In the genomic region with DNA sequence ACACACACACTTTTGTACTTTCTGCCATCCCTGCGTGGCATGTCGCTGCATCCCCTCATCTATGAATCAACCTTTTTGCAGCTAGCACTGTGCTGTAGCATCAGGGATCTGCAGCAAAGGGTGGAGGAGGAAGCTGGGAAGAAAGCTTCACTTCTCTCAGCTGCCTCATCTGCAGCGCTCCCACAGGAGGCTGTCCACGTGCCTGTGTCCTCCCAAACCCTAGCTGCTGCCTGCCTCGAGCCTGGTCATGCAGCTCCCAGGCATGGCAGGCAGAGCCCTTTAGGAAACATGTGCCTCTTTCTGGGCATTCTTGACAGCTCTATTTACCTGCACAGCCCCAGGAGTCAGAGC, we compare ENCODE assay signal across 9 cellular contexts.
DNase-seq lines count a peak whose midpoint lies in the region; ATAC-seq and TF ChIP-seq lines count a peak whose summit lies in the region.
"Had no signal": no experiment of that assay in that cellular context is flagged by ENCODE, and none has a peak within 500 bp of the region (broad histone marks: within the 10 kb centered on the region; RNA-seq: fewer than 3 reads in every experiment).

No MANE protein-coding gene starts in this region.

- H3K27ac Mint-ChIP-seq in GM23338: no peak overlapping the region

- no peaks in the 10 kb centered on the region for H3K79me2 ChIP-seq in GM23338 (replicated peaks; ENCODE audit: insufficient read depth)

- no peaks in the 10 kb centered on the region for H3K9me3 ChIP-seq in prostate gland

- no peak for TF ChIP-seq POLR2A in prostate gland (IDR thresholded peaks at IDR 0.05)

- H3K4me1 Mint-ChIP-seq in GM23338: peaks cover 39% of the 10 kb centered on the region

- H3K27me3 Mint-ChIP-seq in GM23338 (ENCODE audit: insufficient read depth, low read depth, poor library complexity): peaks cover 8% of the 10 kb centered on the region

- no peaks in the 10 kb centered on the region for H3F3A ChIP-seq in GM23338 (replicated peaks; ENCODE audit: low read depth)

- H4K20me1 ChIP-seq in GM23338 (replicated peaks; ENCODE audit: insufficient read depth): no peaks in the 10 kb centered on the region

- peak; percentile 38; the same call in 2 of the 3 replicates for ATAC-seq in GM23338
- no peak for ATAC-seq in GM19395 (IDR thresholded peaks at IDR 0.05; ENCODE audit: unreplicated experiment)
- no peak for ATAC-seq in GM18868 (IDR thresholded peaks at IDR 0.05; ENCODE audit: unreplicated experiment)
- ATAC-seq in HG02973 (IDR thresholded peaks at IDR 0.05; ENCODE audit: unreplicated experiment): no peak
- no peak for ATAC-seq in HG02623 (IDR thresholded peaks at IDR 0.05; ENCODE audit: unreplicated experiment)

- 11% methylated on average over 5 of the region's 5 CpGs for WGBS in prostate gland

- H3K27ac ChIP-seq in GM23338 (ENCODE audit: low read depth) (0 out of 2 replicates have a peak overlapping the region, but pooled peaks have one; percentile 4), prostate gland (peak overlapping the region; percentile 77 to 81)
- H3K27ac ChIP-seq: KMS-11 had no signal

- TF ChIP-seq CTCF in GM23338 (conservative IDR thresholded peaks at IDR 0.05; ENCODE audit: low read depth in 2 of 2) (no peak), prostate gland (IDR thresholded peaks at IDR 0.05) (no peak)

- no peaks in the 10 kb centered on the region for H3K27me3 ChIP-seq in GM23338 (ENCODE audit: insufficient read depth)
- no peaks in the 10 kb centered on the region for H3K27me3 ChIP-seq in prostate gland (replicated peaks; ENCODE audit: insufficient read depth)

- peak overlapping the region; percentile 54 for H3K4me2 ChIP-seq in GM23338
- H3K4me2 ChIP-seq: KMS-11 had no signal

- no peak overlapping the region; the same call in 2 of the 3 replicates for H3K4me3 Mint-ChIP-seq in GM23338

- H3K4me3 ChIP-seq in GM23338 (no peak overlapping the region), prostate gland (no peak overlapping the region)

- H3K9me3 Mint-ChIP-seq in GM23338: no peaks in the 10 kb centered on the region; the same call in 2 of the 3 replicates

- intact Hi-C loops in prostate gland (cut with DNase I): loop anchor here (1.0 kb wide), 1 partner anchor 59 kb away; no protein-coding TSS in a partner anchor

- H3K36me3 Mint-ChIP-seq in GM23338 (ENCODE audit: low read depth): no peaks in the 10 kb centered on the region

- H2AFZ ChIP-seq in GM23338: peak overlapping the region; percentile 4

- no peak for DNase-seq in GM23338 (ENCODE audit: low spot score)
- peak; percentile 14 for DNase-seq in UCSD-AML1 (lab: John Stamatoyannopoulos, UW; ENCODE audit: unreplicated experiment)
- peak; percentile 62 for DNase-seq in globus pallidus (ENCODE audit: low spot score)
- peak; percentile 61 for DNase-seq in prostate gland (ENCODE audit: low spot score)

- no peaks in the 10 kb centered on the region for H3K9me2 ChIP-seq in GM23338 (ENCODE audit: insufficient read depth)

- H3K36me3 ChIP-seq in GM23338 (ENCODE audit: insufficient read depth) (no peaks in the 10 kb centered on the region), prostate gland (no peaks in the 10 kb centered on the region)

- H3K4me1 ChIP-seq in GM23338 (ENCODE audit: insufficient read depth) (peaks cover 28% of the 10 kb centered on the region), prostate gland (replicated peaks) (peaks cover 9% of the 10 kb centered on the region)

TF ChIP-seq in GM23338, 12 proteins besides CTCF, POLR2A, EP300 and RAD21 (continues in another document):
- no peak for TF ChIP-seq EZH2 (IDR thresholded peaks at IDR 0.05; ENCODE audit: low read depth, unreplicated experiment)
- TF ChIP-seq, protein P1, sequence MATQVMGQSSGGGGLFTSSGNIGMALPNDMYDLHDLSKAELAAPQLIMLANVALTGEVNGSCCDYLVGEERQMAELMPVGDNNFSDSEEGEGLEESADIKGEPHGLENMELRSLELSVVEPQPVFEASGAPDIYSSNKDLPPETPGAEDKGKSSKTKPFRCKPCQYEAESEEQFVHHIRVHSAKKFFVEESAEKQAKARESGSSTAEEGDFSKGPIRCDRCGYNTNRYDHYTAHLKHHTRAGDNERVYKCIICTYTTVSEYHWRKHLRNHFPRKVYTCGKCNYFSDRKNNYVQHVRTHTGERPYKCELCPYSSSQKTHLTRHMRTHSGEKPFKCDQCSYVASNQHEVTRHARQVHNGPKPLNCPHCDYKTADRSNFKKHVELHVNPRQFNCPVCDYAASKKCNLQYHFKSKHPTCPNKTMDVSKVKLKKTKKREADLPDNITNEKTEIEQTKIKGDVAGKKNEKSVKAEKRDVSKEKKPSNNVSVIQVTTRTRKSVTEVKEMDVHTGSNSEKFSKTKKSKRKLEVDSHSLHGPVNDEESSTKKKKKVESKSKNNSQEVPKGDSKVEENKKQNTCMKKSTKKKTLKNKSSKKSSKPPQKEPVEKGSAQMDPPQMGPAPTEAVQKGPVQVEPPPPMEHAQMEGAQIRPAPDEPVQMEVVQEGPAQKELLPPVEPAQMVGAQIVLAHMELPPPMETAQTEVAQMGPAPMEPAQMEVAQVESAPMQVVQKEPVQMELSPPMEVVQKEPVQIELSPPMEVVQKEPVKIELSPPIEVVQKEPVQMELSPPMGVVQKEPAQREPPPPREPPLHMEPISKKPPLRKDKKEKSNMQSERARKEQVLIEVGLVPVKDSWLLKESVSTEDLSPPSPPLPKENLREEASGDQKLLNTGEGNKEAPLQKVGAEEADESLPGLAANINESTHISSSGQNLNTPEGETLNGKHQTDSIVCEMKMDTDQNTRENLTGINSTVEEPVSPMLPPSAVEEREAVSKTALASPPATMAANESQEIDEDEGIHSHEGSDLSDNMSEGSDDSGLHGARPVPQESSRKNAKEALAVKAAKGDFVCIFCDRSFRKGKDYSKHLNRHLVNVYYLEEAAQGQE (IDR thresholded peaks at IDR 0.05; ENCODE audit: unreplicated experiment): no peak
- no peak for TF ChIP-seq ZNF331 (CRISPR knock-in tag; IDR thresholded peaks at IDR 0.05; ENCODE audit: low read depth)
- no peak for TF ChIP-seq STAT1 (IDR thresholded peaks at IDR 0.05; ENCODE audit: unreplicated experiment)
- no peak for TF ChIP-seq ZNF114 (CRISPR knock-in tag; IDR thresholded peaks at IDR 0.05)
- TF ChIP-seq NANOG (IDR thresholded peaks at IDR 0.05; ENCODE audit: borderline replicate concordance): no peak
- TF ChIP-seq JUNB (IDR thresholded peaks at IDR 0.05; ENCODE audit: unreplicated experiment): no peak
- no peak for TF ChIP-seq POLR2AphosphoS5 (IDR thresholded peaks at IDR 0.05; ENCODE audit: low read depth)
- no peak for TF ChIP-seq CREB1 (CRISPR knock-in tag; IDR thresholded peaks at IDR 0.05; ENCODE audit: low read depth)
- no peak for TF ChIP-seq ETS1 (IDR thresholded peaks at IDR 0.05)
